Comparison of ENCODE assay signal across 8 cellular contexts in the genomic region with DNA sequence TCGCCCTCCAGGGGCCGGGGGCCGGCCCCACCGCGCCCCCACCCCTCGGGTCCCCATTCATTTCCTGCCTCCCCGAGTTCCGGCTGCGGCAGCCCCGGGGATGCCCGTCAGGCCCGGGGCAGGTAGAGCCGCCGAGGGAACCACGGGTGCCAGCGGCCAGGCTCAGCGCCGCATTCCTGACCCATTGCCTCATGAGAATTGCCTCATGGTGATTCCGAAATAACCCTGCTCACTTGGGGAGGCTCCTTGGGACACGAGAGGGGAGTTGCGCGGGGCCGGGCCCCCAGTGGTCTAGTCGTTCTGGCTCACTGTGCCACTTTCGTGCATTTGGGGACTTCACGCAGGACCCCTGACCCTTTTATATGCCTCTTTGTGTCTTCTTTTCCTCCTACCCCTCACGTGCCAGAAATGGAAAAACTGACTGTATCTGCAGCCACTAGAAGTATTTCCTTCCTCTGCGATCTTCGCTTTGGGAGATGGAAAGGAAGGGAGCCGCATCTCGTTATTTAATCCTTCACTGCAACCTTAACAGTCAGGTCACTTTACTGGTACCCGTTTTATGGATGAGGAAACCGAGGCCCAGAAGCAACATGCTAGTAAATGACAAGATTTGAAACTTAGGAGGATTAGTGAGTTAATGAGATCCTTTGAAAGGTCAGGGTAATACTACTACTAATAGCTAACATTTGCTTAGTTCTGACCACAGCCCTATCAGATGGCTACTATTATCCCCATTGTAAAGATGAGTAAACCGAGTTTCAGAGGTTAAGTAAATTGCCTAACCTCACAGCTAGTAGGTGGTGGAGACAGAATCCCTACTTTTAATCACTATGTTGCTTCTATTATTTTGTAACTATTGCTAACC. TPM values are rescaled to one million over a fixed set of nuclear protein-coding genes. Genes with fewer than 3 reads are reported as not detected.
DNase-seq lines count a peak whose midpoint lies in the region; ATAC-seq and TF ChIP-seq lines count a peak whose summit lies in the region.

No MANE protein-coding gene starts in this region.

- H3K27me3 Mint-ChIP-seq in memory B cell: no peaks in the 10 kb centered on the region

- H3K9me3 ChIP-seq in ectodermal cell (ENCODE audit: control insufficient read depth, low read length): no peaks in the 10 kb centered on the region
- no peaks in the 10 kb centered on the region for H3K9me3 ChIP-seq in tibial artery

- peak overlapping the region; percentile 89 for H3K4me3 Mint-ChIP-seq in memory B cell

- H3K27ac Mint-ChIP-seq in memory B cell: peak overlapping the region; percentile 98

- H3K9me3 Mint-ChIP-seq in memory B cell: no peaks in the 10 kb centered on the region

- 4 to 9% methylated on average over 30 to 34 of the region's 34 CpGs for WGBS in ectodermal cell, 2 experiments

- no peaks in the 10 kb centered on the region for H3K36me3 ChIP-seq in ectodermal cell (ENCODE audit: control insufficient read depth, insufficient read depth, low read length)
- no peaks in the 10 kb centered on the region for H3K36me3 ChIP-seq in tibial artery

- peak; percentile 49 for ATAC-seq in HG03280 (IDR thresholded peaks at IDR 0.05; ENCODE audit: unreplicated experiment)
- ATAC-seq in SK-N-SH treated with all-trans-retinoic acid at 6 μM for 48 hours: peak; percentile 79
- peak; percentile 46 for ATAC-seq in memory B cell (ENCODE audit: low read depth)

- no peaks in the 10 kb centered on the region for H3K36me3 Mint-ChIP-seq in memory B cell

- peak overlapping the region; percentile 78 for H3K4me3 ChIP-seq in GM12864 (ENCODE audit: low read depth, low read length)
- peak overlapping the region; percentile 97 for H3K4me3 ChIP-seq in ectodermal cell (ENCODE audit: insufficient read depth, low read depth, low read length)
- H3K4me3 ChIP-seq in tibial artery: peak overlapping the region; percentile 71 to 99

- DNase-seq in A172 (ENCODE audit: low spot score) (peak; percentile 51), GM12864 (ENCODE audit: low read depth) (no peak), memory B cell (ENCODE audit: low spot score in 2 of 2) (no peak), tibial artery (peak; percentile 75 to 88), NCI-H187 treated with DMSO at 0.1 percent for 48 hours (lab: John Stamatoyannopoulos, UW) (no peak)

- peaks cover 29% of the 10 kb centered on the region for H3K4me1 Mint-ChIP-seq in memory B cell

- intact Hi-C loops in tibial artery (cut with DNase I; ENCODE audit: low total_unique reads): no loop called here

- no peak for TF ChIP-seq CTCF in GM12864 (IDR thresholded peaks at IDR 0.05; ENCODE audit: low read depth, low read length, missing control alignments)
- TF ChIP-seq CTCF in tibial artery (IDR thresholded peaks at IDR 0.05): no peak

- H3K27me3 ChIP-seq in ectodermal cell (ENCODE audit: control insufficient read depth, insufficient read depth, low read length, poor library complexity, severe bottlenecking) (no peaks in the 10 kb centered on the region), tibial artery (no peaks in the 10 kb centered on the region)

- H3K4me1 ChIP-seq in ectodermal cell (ENCODE audit: control insufficient read depth, insufficient read depth, low read length) (no peaks in the 10 kb centered on the region), tibial artery (peaks cover 0 to 57% (median 40%) of the 10 kb centered on the region in 4 donors)

- H3K27ac ChIP-seq in ectodermal cell (ENCODE audit: insufficient read depth, low read depth, low read length, poor library complexity, severe bottlenecking) (peak overlapping the region; percentile 85), tibial artery (peak overlapping the region; percentile 96 to 100)

TF ChIP-seq in SK-N-SH treated with all-trans-retinoic acid at 6 μM for 48 hours, 23 proteins besides CTCF, POLR2A, EP300 and RAD21:
- TF ChIP-seq GLIS3 (CRISPR knock-in tag; IDR thresholded peaks at IDR 0.05) (no peak), POU6F1 (CRISPR knock-in tag; IDR thresholded peaks at IDR 0.05; ENCODE audit: borderline replicate concordance, low read depth) (no peak), ZNF565 (CRISPR knock-in tag; conservative IDR thresholded peaks at IDR 0.05; ENCODE audit: low read depth) (no peak), ZFP30 (CRISPR knock-in tag; IDR thresholded peaks at IDR 0.05) (0 out of 2 replicates have a peak, but pooled peaks have one; percentile 32)

RNA-seq across cellular contexts. Expression of gene PTPN11, which starts 0.8 kb away (rescaled TPM):
- total RNA-seq in A172 (2014; rRNA removed; shearing (Covaris generic)): 75.6 and 100 TPM in 2 replicates
- 83.6 TPM for polyA plus RNA-seq in ectodermal cell (2013, experiment 1 of 4)
- polyA plus RNA-seq in ectodermal cell (2013, experiment 2 of 4): 76.9 TPM
- 48.5 TPM for polyA plus RNA-seq in ectodermal cell (2013, experiment 3 of 4)
- polyA plus RNA-seq in ectodermal cell (2013, experiment 4 of 4): 53.6 TPM

RNA-seq across cellular contexts. Expression of gene RPL6, which starts 10.1 kb away (rescaled TPM):
- total RNA-seq in A172 (2014; rRNA removed; shearing (Covaris generic)): 1,425 and 1,744 TPM in 2 replicates
- 2,738 TPM for polyA plus RNA-seq in ectodermal cell (2013, experiment 1 of 4)
- 2,531 TPM for polyA plus RNA-seq in ectodermal cell (2013, experiment 2 of 4)
- 2,489 TPM for polyA plus RNA-seq in ectodermal cell (2013, experiment 3 of 4)
- 2,764 TPM for polyA plus RNA-seq in ectodermal cell (2013, experiment 4 of 4)

RNA-seq across cellular contexts. Expression of gene HECTD4, which starts 37.3 kb away (rescaled TPM):
- 5.1 and 6.8 TPM in 2 replicates for total RNA-seq in A172 (2014; rRNA removed; shearing (Covaris generic))
- 20.0 TPM for polyA plus RNA-seq in ectodermal cell (2013, experiment 1 of 4)
- 21.5 TPM for polyA plus RNA-seq in ectodermal cell (2013, experiment 2 of 4)
- polyA plus RNA-seq in ectodermal cell (2013, experiment 3 of 4): 16.8 TPM
- 21.8 TPM for polyA plus RNA-seq in ectodermal cell (2013, experiment 4 of 4)

Comparison
In these comparisons a context has a peak if more than half of its experiments do, and no peak if none do; other contexts are left out.
1. DNase-seq: peak in A172 (single experiment) and tibial artery (2 of 2); none in GM12864 (single experiment), memory B cell (0 of 2) and NCI-H187 treated with DMSO at 0.1 percent for 48 hours (single experiment).
2. Peak in every context shown above with its lines, with median percentiles within 50 percentile points of each other: H3K4me3 ChIP-seq and ATAC-seq.